Comparison of ENCODE assay signal across 7 cellular contexts in genomic region chr19:41192574-41193419, GRCh38. TPM values are rescaled to one million over a fixed set of nuclear protein-coding genes. Genes with fewer than 3 reads are reported as not detected.
DNase-seq lines count a peak whose midpoint lies in the region; ATAC-seq and TF ChIP-seq lines count a peak whose summit lies in the region.

Gene CYP2S1 (plus strand): TSS chr19:41193219. CDS start chr19:41193265, 46 bp downstream.

- H3K4me3 ChIP-seq in cardiac muscle cell (peak within 1 kb of the TSS; percentile 28), sigmoid colon (peak within 1 kb of the TSS in 3 of 4 donors; percentile 2 to 29 (median 27))

- H3K36me3 ChIP-seq in cardiac muscle cell, result no peaks in the 10 kb centered on the region
- no peaks in the 10 kb centered on the region for H3K36me3 ChIP-seq in sigmoid colon

- H3K4me1 Mint-ChIP-seq in WTC11, result peaks cover 67% of the 10 kb centered on the region

- H3K4me3 Mint-ChIP-seq in WTC11, result peak within 1 kb of the TSS; percentile 93

- ATAC-seq in WTC11 (peak; percentile 65), GM21619 (IDR thresholded peaks at IDR 0.05; ENCODE audit: unreplicated experiment) (no peak)

- H3K4me1 ChIP-seq in cardiac muscle cell (ENCODE audit: low read depth) (no peaks in the 10 kb centered on the region), sigmoid colon (peaks cover 0 to 12% (median 9%) of the 10 kb centered on the region in 4 donors)

- no peak for TF ChIP-seq EP300 in sigmoid colon (IDR thresholded peaks at IDR 0.05)

- H3K9me3 ChIP-seq in cardiac muscle cell (ENCODE audit: low read depth), result no peaks in the 10 kb centered on the region
- H3K9me3 ChIP-seq in sigmoid colon, result no peaks in the 10 kb centered on the region

- no peaks in the 10 kb centered on the region for H3K9me3 Mint-ChIP-seq in WTC11

- no peaks in the 10 kb centered on the region for H3K27me3 Mint-ChIP-seq in WTC11 (ENCODE audit: low read depth)

- H3K36me3 Mint-ChIP-seq in WTC11, result peaks cover 26% of the 10 kb centered on the region

- CTCF ChIA-PET in HEK293T (lab: Yijun Ruan, JAX), result no interaction called here
- CTCF ChIA-PET in WTC11 (lab: Charles Lee), result interaction anchor here (0.5 to 2.9 kb wide), 5 partner anchors 12 to 255 kb away, joined by 3 to 22 read pairs (median 8); partner anchors contain the start of gene HNRNPUL1

- no peak for TF ChIP-seq CTCF in WTC11 (IDR thresholded peaks at IDR 0.05)
- no peak for TF ChIP-seq CTCF in cardiac muscle cell (IDR thresholded peaks at IDR 0.05; ENCODE audit: low read depth, low read length)
- no peak for TF ChIP-seq CTCF in sigmoid colon (IDR thresholded peaks at IDR 0.05)

- DNase-seq in HEK293T (ENCODE audit: extremely low spot score), result peak; percentile 58
- DNase-seq in WTC11 (ENCODE audit: low spot score), result peak; percentile 78
- DNase-seq in cardiac muscle cell (ENCODE audit: low read depth in 1 of 2, low spot score in 1 of 2), result peak; percentile 11 to 51
- DNase-seq in sigmoid colon, result no peak
- DNase-seq in activated gamma-delta T cell treated with Interleukin-2 at 50 U/mL for 16 hours, result no peak
- DNase-seq in NAMALWA (ENCODE audit: low spot score), result no peak

- H3K27ac Mint-ChIP-seq in WTC11, result peak within 1 kb of the TSS; percentile 88

- 1 to 5% methylated on average over 57 of the region's 57 CpGs for WGBS in sigmoid colon, 2 donors

- peak in 1 of 2 donors; percentile 59 for TF ChIP-seq POLR2A in sigmoid colon (IDR thresholded peaks at IDR 0.05)

- intact Hi-C loops in sigmoid colon (cut with DNase I), result no loop called here

- POLR2A ChIA-PET in HEK293T (lab: Yijun Ruan, JAX) (interaction anchor here (0.7 to 1.0 kb wide), 2 partner anchors 71 kb away, joined by 3 to 4 read pairs; partner anchors contain the start of gene HNRNPUL1), WTC11 (lab: Charles Lee) (interaction anchor here (0.9 to 1.2 kb wide), 3 partner anchors 17 to 71 kb away, joined by 3 to 6 read pairs (median 3); partner anchors contain the start of genes AXL and HNRNPUL1)

- H3K27ac ChIP-seq in cardiac muscle cell, result no peak within 1 kb of the TSS
- H3K27ac ChIP-seq in sigmoid colon, result no peak within 1 kb of the TSS

- peaks cover 16% of the 10 kb centered on the region for H3K27me3 ChIP-seq in cardiac muscle cell
- H3K27me3 ChIP-seq in sigmoid colon, result peaks cover 0 to 55% (median 28%) of the 10 kb centered on the region in 3 donors

TF ChIP-seq in HEK293T, 16 proteins besides CTCF, POLR2A, EP300 and RAD21:
- TF ChIP-seq ZNF384 (IDR thresholded peaks at IDR 0.05) (no peak), FOXM1 (IDR thresholded peaks at IDR 0.05; ENCODE audit: borderline replicate concordance) (no peak), NFRKB (IDR thresholded peaks at IDR 0.05) (no peak), CTBP1 (IDR thresholded peaks at IDR 0.05; ENCODE audit: borderline replicate concordance) (no peak), PKNOX1 (IDR thresholded peaks at IDR 0.05) (no peak), BHLHE40 (IDR thresholded peaks at IDR 0.05; ENCODE audit: borderline replicate concordance) (no peak)

TF ChIP-seq in WTC11, 78 proteins besides CTCF, POLR2A, EP300 and RAD21 (continues in another document):
- TF ChIP-seq NFYB (CRISPR knock-in tag; conservative IDR thresholded peaks at IDR 0.05; ENCODE audit: low read depth) (no peak), NFATC4 (CRISPR knock-in tag; IDR thresholded peaks at IDR 0.05) (no peak), IRF1 (CRISPR knock-in tag; IDR thresholded peaks at IDR 0.05) (no peak), ZNF317 (CRISPR knock-in tag; IDR thresholded peaks at IDR 0.05; ENCODE audit: borderline replicate concordance, low read depth) (no peak), PRRX2 (CRISPR knock-in tag; IDR thresholded peaks at IDR 0.05) (no peak), ZNF423 (CRISPR knock-in tag; IDR thresholded peaks at IDR 0.05) (peak; percentile 46; the same call in 1 of the 2 replicates), HMGA2 (CRISPR knock-in tag; IDR thresholded peaks at IDR 0.05) (no peak), FOXP1 (CRISPR knock-in tag; IDR thresholded peaks at IDR 0.05; ENCODE audit: borderline replicate concordance) (no peak), TEAD1 (CRISPR knock-in tag; IDR thresholded peaks at IDR 0.05) (no peak), ZNF416 (CRISPR knock-in tag; IDR thresholded peaks at IDR 0.05) (no peak), ATF3 (CRISPR knock-in tag; conservative IDR thresholded peaks at IDR 0.05) (no peak), CREM (CRISPR knock-in tag; IDR thresholded peaks at IDR 0.05) (0 out of 2 replicates have a peak, but pooled peaks have one; percentile 11), ATF6 (CRISPR knock-in tag; IDR thresholded peaks at IDR 0.05) (no peak), NFE2L1 (CRISPR knock-in tag; IDR thresholded peaks at IDR 0.05) (no peak), FOXJ3 (CRISPR knock-in tag; IDR thresholded peaks at IDR 0.05; ENCODE audit: borderline replicate concordance) (no peak), USF1 (CRISPR knock-in tag; IDR thresholded peaks at IDR 0.05) (no peak), ELF4 (CRISPR knock-in tag; IDR thresholded peaks at IDR 0.05; ENCODE audit: low read depth) (no peak), ZMAT4 (CRISPR knock-in tag; IDR thresholded peaks at IDR 0.05) (no peak), ZNF121 (CRISPR knock-in tag; IDR thresholded peaks at IDR 0.05) (no peak), ZNF425 (CRISPR knock-in tag; conservative IDR thresholded peaks at IDR 0.05) (no peak)
- TF ChIP-seq, protein P1, sequence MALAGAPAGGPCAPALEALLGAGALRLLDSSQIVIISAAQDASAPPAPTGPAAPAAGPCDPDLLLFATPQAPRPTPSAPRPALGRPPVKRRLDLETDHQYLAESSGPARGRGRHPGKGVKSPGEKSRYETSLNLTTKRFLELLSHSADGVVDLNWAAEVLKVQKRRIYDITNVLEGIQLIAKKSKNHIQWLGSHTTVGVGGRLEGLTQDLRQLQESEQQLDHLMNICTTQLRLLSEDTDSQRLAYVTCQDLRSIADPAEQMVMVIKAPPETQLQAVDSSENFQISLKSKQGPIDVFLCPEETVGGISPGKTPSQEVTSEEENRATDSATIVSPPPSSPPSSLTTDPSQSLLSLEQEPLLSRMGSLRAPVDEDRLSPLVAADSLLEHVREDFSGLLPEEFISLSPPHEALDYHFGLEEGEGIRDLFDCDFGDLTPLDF (CRISPR knock-in tag; IDR thresholded peaks at IDR 0.05), result 0 out of 2 replicates have a peak, but pooled peaks have one; percentile 32

RNA-seq across cellular contexts. Expression of gene CYP2S1, which starts in this region (rescaled TPM):
- 173 to 191 TPM (median 188 TPM) in 3 replicates for total RNA-seq in WTC11 (2021)
- 1.7 and 1.8 TPM in 2 replicates for total RNA-seq in cardiac muscle cell
- polyA plus RNA-seq in cardiac muscle cell, result 0.60 and 2.3 TPM in 2 replicates
- 1 to 10 TPM in 2 of 4 donors, under 1 TPM in 2; 0.41 to 1.4 (median 0.80) TPM for total RNA-seq in sigmoid colon
- 10 to 100 TPM in 1 of 3 donors, 1 to 10 TPM in 2; 6.0 to 18.6 (median 8.6) TPM for polyA plus RNA-seq in sigmoid colon

Comparison
In these comparisons a context has a peak if more than half of its experiments do, and no peak if none do; other contexts are left out.
1. RNA of gene CYP2S1 (total RNA-seq): 173 to 191 TPM in WTC11; 1.7 to 1.8 TPM in cardiac muscle cell and 0.41 to 1.4 TPM in sigmoid colon; every median in the first group is over 10 times any median in the second.
2. DNase-seq: peak in HEK293T (single experiment), WTC11 (single experiment) and cardiac muscle cell (2 of 2); none in sigmoid colon (single experiment), activated gamma-delta T cell treated with Interleukin-2 at 50 U/mL for 16 hours (single experiment) and NAMALWA (single experiment).